Comparison of ENCODE assay signal across 20 cellular contexts in the genomic region with DNA sequence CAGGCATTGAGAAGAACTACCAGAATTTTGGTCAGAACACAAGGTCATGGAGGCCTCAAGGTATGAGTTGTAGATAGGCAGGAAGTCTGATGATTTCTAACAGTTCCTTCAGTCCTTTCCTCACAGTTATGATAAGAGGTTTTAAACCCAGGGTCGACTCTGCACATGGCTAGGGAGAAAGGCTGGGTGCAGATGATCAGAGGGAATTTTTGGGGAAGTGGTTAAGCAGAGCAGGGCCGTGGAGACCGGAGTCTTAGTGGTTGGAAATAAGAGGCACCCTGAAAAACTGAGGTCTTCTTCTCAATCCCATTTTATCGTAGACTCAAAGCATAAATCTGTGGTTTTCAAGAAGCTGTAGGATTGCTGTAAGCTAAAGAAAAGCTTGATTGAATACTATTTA.
"Had no signal": no experiment of that assay in that cellular context is flagged by ENCODE, and none has a peak within 500 bp of the region (broad histone marks: within the 10 kb centered on the region; RNA-seq: fewer than 3 reads in every experiment).

No MANE protein-coding gene starts in this region.

- H3K9me3 Mint-ChIP-seq: activated naive CD4-positive, alpha-beta T cell treated with anti-CD3 and anti-CD28 coated beads, Interleukin-2, amount 10 ng/mL, durations not matched to agents 7 days and 5 days; activated naive CD8-positive, alpha-beta T cell treated with anti-CD3 and anti-CD28 coated beads, Interleukin-2, amount 50 U/mL, for 24 hours; activated T-cell treated with anti-CD3 and anti-CD28 coated beads, Interleukin-2, amount 50 U/mL, for 4 hours; central memory CD8-positive, alpha-beta T cell; stimulated activated naive B cell treated with anti-CD40 and anti-IgM and Interleukin-4, amounts not matched to agents 10 μg/mL and 1 μg/mL and 100 μg/mL, for 72 hours had no signal

- FAIRE-seq: frontal cortex, kidney had no signal

- DNase-seq: activated CD4-positive, alpha-beta T cell treated with anti-CD3 and anti-CD28 coated beads, Interleukin-2, amount 50 U/mL, for 1 hour; activated CD4-positive, CD25-positive, alpha-beta regulatory T cell treated with anti-CD3 and anti-CD28 coated beads, Interleukin-2, amount 50 U/mL, for 72 hours; activated CD8-positive, alpha-beta memory T cell treated with anti-CD3 and anti-CD28 coated beads, Interleukin-2, amount 50 U/mL, for 4 hours; activated effector memory CD4-positive, alpha-beta T cell treated with Interleukin-2 at 50 U/mL for 16 hours; activated naive CD4-positive, alpha-beta T cell treated with anti-CD3 and anti-CD28 coated beads, Interleukin-2, amount 10 ng/mL, durations not matched to agents 7 days and 5 days; activated naive CD8-positive, alpha-beta T cell treated with anti-CD3 and anti-CD28 coated beads, Interleukin-2, amount 50 U/mL, for 24 hours; activated T-cell treated with anti-CD3 and anti-CD28 coated beads, Interleukin-2, amount 50 U/mL, for 4 hours; anterior cingulate cortex; cortex of kidney; head of caudate nucleus; kidney; occipital lobe; posterior cingulate gyrus; retina; spleen; stimulated activated naive B cell treated with anti-CD40 and anti-IgM and Interleukin-4, amounts not matched to agents 10 μg/mL and 1 μg/mL and 100 μg/mL, for 72 hours; thyroid gland had no signal

- H3K9me3 ChIP-seq: spleen, thyroid gland had no signal

- H3K4me3 Mint-ChIP-seq: activated naive CD4-positive, alpha-beta T cell treated with anti-CD3 and anti-CD28 coated beads, Interleukin-2, amount 10 ng/mL, durations not matched to agents 7 days and 5 days; activated naive CD8-positive, alpha-beta T cell treated with anti-CD3 and anti-CD28 coated beads, Interleukin-2, amount 50 U/mL, for 24 hours; activated T-cell treated with anti-CD3 and anti-CD28 coated beads, Interleukin-2, amount 50 U/mL, for 4 hours; central memory CD8-positive, alpha-beta T cell; stimulated activated naive B cell treated with anti-CD40 and anti-IgM and Interleukin-4, amounts not matched to agents 10 μg/mL and 1 μg/mL and 100 μg/mL, for 72 hours had no signal

- H3K4me3 ChIP-seq: lung, spleen, thyroid gland had no signal

- H3K27ac ChIP-seq: spleen, thyroid gland had no signal

- H3K36me3 ChIP-seq: spleen, thyroid gland had no signal

- H3K27me3 ChIP-seq: spleen, thyroid gland had no signal

- H3K36me3 Mint-ChIP-seq: activated naive CD4-positive, alpha-beta T cell treated with anti-CD3 and anti-CD28 coated beads, Interleukin-2, amount 10 ng/mL, durations not matched to agents 7 days and 5 days; stimulated activated naive B cell treated with anti-CD40 and anti-IgM and Interleukin-4, amounts not matched to agents 10 μg/mL and 1 μg/mL and 100 μg/mL, for 72 hours had no signal

- H3K27ac Mint-ChIP-seq: activated naive CD4-positive, alpha-beta T cell treated with anti-CD3 and anti-CD28 coated beads, Interleukin-2, amount 10 ng/mL, durations not matched to agents 7 days and 5 days; activated naive CD8-positive, alpha-beta T cell treated with anti-CD3 and anti-CD28 coated beads, Interleukin-2, amount 50 U/mL, for 24 hours; stimulated activated naive B cell treated with anti-CD40 and anti-IgM and Interleukin-4, amounts not matched to agents 10 μg/mL and 1 μg/mL and 100 μg/mL, for 72 hours had no signal

- H3K4me1 Mint-ChIP-seq: activated naive CD4-positive, alpha-beta T cell treated with anti-CD3 and anti-CD28 coated beads, Interleukin-2, amount 10 ng/mL, durations not matched to agents 7 days and 5 days; activated naive CD8-positive, alpha-beta T cell treated with anti-CD3 and anti-CD28 coated beads, Interleukin-2, amount 50 U/mL, for 24 hours; central memory CD8-positive, alpha-beta T cell; stimulated activated naive B cell treated with anti-CD40 and anti-IgM and Interleukin-4, amounts not matched to agents 10 μg/mL and 1 μg/mL and 100 μg/mL, for 72 hours had no signal

- H3K4me1 ChIP-seq: spleen, thyroid gland had no signal
